ENCODE assay signal across 1 cellular context in genomic region chr1:162062542-162063015, GRCh38.
TF ChIP-seq lines count a peak whose summit lies in the region.

No MANE protein-coding gene starts in this region.

TF ChIP-seq in HEK293, 187 proteins besides CTCF, POLR2A, EP300 and RAD21 (continued from another document):
- TF ChIP-seq ZNF280D (tag by site-specific recombination; IDR thresholded peaks at IDR 0.05): no peak
- TF ChIP-seq ZFHX2 (tag by site-specific recombination; conservative IDR thresholded peaks at IDR 0.05): no peak
- TF ChIP-seq ZBTB44 (tag by site-specific recombination; IDR thresholded peaks at IDR 0.05): peak; percentile 61; the same call in 1 of the 2 replicates
- no peak for TF ChIP-seq ZBTB20 (tag by site-specific recombination; IDR thresholded peaks at IDR 0.05)
- TF ChIP-seq ZNF645 (tag by site-specific recombination; IDR thresholded peaks at IDR 0.05): no peak
- TF ChIP-seq ZNF600 (tag by site-specific recombination; IDR thresholded peaks at IDR 0.05): 0 out of 2 replicates have a peak, but pooled peaks have one; percentile 48
- TF ChIP-seq ZNF521 (tag by site-specific recombination; IDR thresholded peaks at IDR 0.05): no peak
- TF ChIP-seq KLF17 (tag by site-specific recombination; IDR thresholded peaks at IDR 0.05): no peak
- TF ChIP-seq ZNF664 (tag by site-specific recombination; IDR thresholded peaks at IDR 0.05): no peak
- no peak for TF ChIP-seq ZNF211 (tag by site-specific recombination; IDR thresholded peaks at IDR 0.05; ENCODE audit: low read depth)
- TF ChIP-seq ZNF302 (tag by site-specific recombination; IDR thresholded peaks at IDR 0.05; ENCODE audit: low read depth): no peak
- TF ChIP-seq ZNF621 (tag by site-specific recombination; IDR thresholded peaks at IDR 0.05): no peak
- no peak for TF ChIP-seq ZNF701 (tag by site-specific recombination; IDR thresholded peaks at IDR 0.05)
- no peak for TF ChIP-seq ZNF510 (tag by site-specific recombination; IDR thresholded peaks at IDR 0.05; ENCODE audit: insufficient replicate concordance)
- TF ChIP-seq SCRT1 (tag by site-specific recombination; IDR thresholded peaks at IDR 0.05; ENCODE audit: borderline replicate concordance): no peak
- no peak for TF ChIP-seq ZSCAN5A (tag by site-specific recombination; IDR thresholded peaks at IDR 0.05)
- no peak for TF ChIP-seq HOXA7 (CRISPR knock-in tag; IDR thresholded peaks at IDR 0.05; ENCODE audit: borderline replicate concordance)
- no peak for TF ChIP-seq ZBTB7A (tag by site-specific recombination; IDR thresholded peaks at IDR 0.05; ENCODE audit: low read depth)
- no peak for TF ChIP-seq ZNF529 (tag by site-specific recombination; IDR thresholded peaks at IDR 0.05; ENCODE audit: insufficient replicate concordance)
- TF ChIP-seq ZNF362 (tag by site-specific recombination; IDR thresholded peaks at IDR 0.05): no peak
- peak; percentile 27; the same call in 1 of the 2 replicates for TF ChIP-seq SP7 (tag by site-specific recombination; IDR thresholded peaks at IDR 0.05)
- peak; percentile 97 for TF ChIP-seq ZSCAN30 (tag by site-specific recombination; IDR thresholded peaks at IDR 0.05)
- TF ChIP-seq ZNF18 (tag by site-specific recombination; IDR thresholded peaks at IDR 0.05): peak; percentile 57; the same call in 1 of the 2 replicates
- peak; percentile 78 for TF ChIP-seq ZNF629 (tag by site-specific recombination; IDR thresholded peaks at IDR 0.05)
- TF ChIP-seq ZNF112 (tag by site-specific recombination; IDR thresholded peaks at IDR 0.05): no peak
- no peak for TF ChIP-seq GFI1B (tag by site-specific recombination; IDR thresholded peaks at IDR 0.05)
- TF ChIP-seq ZNF416 (tag by site-specific recombination; IDR thresholded peaks at IDR 0.05): no peak
- TF ChIP-seq ZNF558 (tag by site-specific recombination; IDR thresholded peaks at IDR 0.05): no peak
- TF ChIP-seq RBAK (tag by site-specific recombination; IDR thresholded peaks at IDR 0.05): no peak
- TF ChIP-seq GLI4 (tag by site-specific recombination; IDR thresholded peaks at IDR 0.05): no peak
- TF ChIP-seq ZNF791 (tag by site-specific recombination; IDR thresholded peaks at IDR 0.05): no peak
- TF ChIP-seq ZNF292 (tag by site-specific recombination; IDR thresholded peaks at IDR 0.05; ENCODE audit: borderline replicate concordance, low read depth): no peak
- TF ChIP-seq SETDB1 (IDR thresholded peaks at IDR 0.05; ENCODE audit: insufficient read length, low read length): no peak
- TF ChIP-seq BCL6B (tag by site-specific recombination; IDR thresholded peaks at IDR 0.05): no peak
- TF ChIP-seq ZNF658 (tag by site-specific recombination; IDR thresholded peaks at IDR 0.05): no peak
- 0 out of 2 replicates have a peak, but pooled peaks have one; percentile 12 for TF ChIP-seq ZNF10 (tag by site-specific recombination; IDR thresholded peaks at IDR 0.05)
- TF ChIP-seq TSHZ1 (tag by site-specific recombination; IDR thresholded peaks at IDR 0.05; ENCODE audit: borderline replicate concordance): no peak; the same call in 1 of the 2 replicates
